Comparison of ENCODE assay signal across 16 cellular contexts in genomic region chr1:184595609-184596008, GRCh38.
DNase-seq lines count a peak whose midpoint lies in the region; ATAC-seq, FAIRE-seq and TF ChIP-seq lines count a peak whose summit lies in the region.
"Had no signal": no experiment of that assay in that cellular context is flagged by ENCODE, and none has a peak within 500 bp of the region (broad histone marks: within the 10 kb centered on the region; RNA-seq: fewer than 3 reads in every experiment).

No MANE protein-coding gene starts in this region.

- H2AFZ ChIP-seq in astrocyte (ENCODE audit: low read depth, low read length) (no peak overlapping the region), hepatocyte (no peak overlapping the region), GM23338 (no peak overlapping the region)

- H3K4me1 ChIP-seq in astrocyte (ENCODE audit: insufficient read depth, low read length) (peaks cover 3% of the 10 kb centered on the region), hepatocyte (ENCODE audit: insufficient read depth) (peaks cover 15% of the 10 kb centered on the region), GM23338 (ENCODE audit: insufficient read depth) (no peaks in the 10 kb centered on the region)
- H3K4me1 ChIP-seq: BLaER1 had no signal

- peak overlapping the region; percentile 67 for H3K27ac Mint-ChIP-seq in astrocyte (ENCODE audit: unreplicated experiment)
- no peak overlapping the region for H3K27ac Mint-ChIP-seq in GM23338
- H3K27ac Mint-ChIP-seq: effector memory CD8-positive, alpha-beta T cell; mesothelial cell of epicardium had no signal

- DNase-seq in AG04450 (ENCODE audit: low read depth, low spot score) (peak; percentile 21), HPDE6-E6E7 (ENCODE audit: extremely low spot score) (peak; percentile 57), astrocyte (ENCODE audit: low read depth) (peak; percentile 52), hepatocyte (ENCODE audit: low spot score) (peak; percentile 13), germinal center (ENCODE audit: low spot score) (no peak), GM23338 (ENCODE audit: low spot score) (no peak)
- no peak for DNase-seq in stimulated activated CD4-positive, alpha-beta T cell treated with anti-CD3 and anti-CD28 coated beads, Interleukin-4, amount 100 ng/mL, for 1 hour
- DNase-seq: activated T-cell treated with anti-CD3 and anti-CD28 coated beads, Interleukin-2, amount 50 U/mL, for 48 hours; DMS79; effector memory CD8-positive, alpha-beta T cell; NCI-H1694 treated with DMSO at 0.1 percent for 48 hours; stimulated activated CD4-positive, alpha-beta T cell treated with anti-CD3 and anti-CD28 coated beads, Interleukin-1b, Interleukin-23, amount 100 ng/mL, for 48 hours had no signal

- H3K36me3 ChIP-seq in astrocyte (ENCODE audit: insufficient read depth, low read length) (no peaks in the 10 kb centered on the region), hepatocyte (replicated peaks; ENCODE audit: insufficient read depth, low read depth) (no peaks in the 10 kb centered on the region), GM23338 (ENCODE audit: insufficient read depth) (no peaks in the 10 kb centered on the region)
- H3K36me3 ChIP-seq: BLaER1 had no signal

- H3K9me3 Mint-ChIP-seq in astrocyte (ENCODE audit: unreplicated experiment) (no peaks in the 10 kb centered on the region), GM23338 (no peaks in the 10 kb centered on the region)
- H3K9me3 Mint-ChIP-seq: effector memory CD8-positive, alpha-beta T cell had no signal

- no peak for FAIRE-seq in astrocyte (lab: Jason Lieb, UNC)
- FAIRE-seq: HTR-8/SVneo had no signal

- peaks cover 28% of the 10 kb centered on the region for H3K4me1 Mint-ChIP-seq in astrocyte (ENCODE audit: low read depth, unreplicated experiment)
- H3K4me1 Mint-ChIP-seq in GM23338, result peaks cover 3% of the 10 kb centered on the region; the same call in 2 of the 3 replicates

- H3K27me3 Mint-ChIP-seq in astrocyte (ENCODE audit: low read depth, unreplicated experiment) (no peaks in the 10 kb centered on the region), GM23338 (ENCODE audit: insufficient read depth, low read depth, poor library complexity) (peaks cover 5% of the 10 kb centered on the region)
- H3K27me3 Mint-ChIP-seq: effector memory CD8-positive, alpha-beta T cell had no signal

- H3K9me3 ChIP-seq in AG04450 (ENCODE audit: control insufficient read depth, insufficient read depth, low read length) (no peaks in the 10 kb centered on the region), astrocyte (ENCODE audit: insufficient read depth, low read depth, low read length) (no peaks in the 10 kb centered on the region), hepatocyte (ENCODE audit: low read depth) (no peaks in the 10 kb centered on the region)
- H3K9me3 ChIP-seq: BLaER1 had no signal

- no peaks in the 10 kb centered on the region for H3F3A ChIP-seq in GM23338 (replicated peaks; ENCODE audit: low read depth)

- H4K20me1 ChIP-seq in astrocyte (ENCODE audit: insufficient read depth, low read length), result no peaks in the 10 kb centered on the region
- H4K20me1 ChIP-seq in hepatocyte (ENCODE audit: insufficient read depth, poor library complexity, severe bottlenecking), result no peaks in the 10 kb centered on the region
- no peaks in the 10 kb centered on the region; the same call in 1 of the 2 replicates for H4K20me1 ChIP-seq in GM23338 (replicated peaks; ENCODE audit: insufficient read depth)
- H4K20me1 ChIP-seq: BLaER1 had no signal

- CTCF ChIA-PET in AG04450 (lab: Charles Lee), result interaction anchor here (0.9 kb wide), 1 partner anchor 68 kb away, joined by 4 read pairs; no protein-coding TSS in a partner anchor

- H3K9me2 ChIP-seq in hepatocyte (replicated peaks; ENCODE audit: insufficient read depth) (no peaks in the 10 kb centered on the region), GM23338 (ENCODE audit: insufficient read depth) (no peaks in the 10 kb centered on the region)

- H3K4me3 Mint-ChIP-seq in astrocyte (ENCODE audit: unreplicated experiment), result no peak overlapping the region
- no peak overlapping the region for H3K4me3 Mint-ChIP-seq in GM23338
- H3K4me3 Mint-ChIP-seq: effector memory CD8-positive, alpha-beta T cell; mesothelial cell of epicardium had no signal

- H3K79me2 ChIP-seq in astrocyte (ENCODE audit: insufficient read depth, low read length) (no peaks in the 10 kb centered on the region), hepatocyte (no peaks in the 10 kb centered on the region), GM23338 (replicated peaks; ENCODE audit: insufficient read depth) (no peaks in the 10 kb centered on the region)

- ATAC-seq in GM23338 (no peak), HG03457 (IDR thresholded peaks at IDR 0.05; ENCODE audit: unreplicated experiment) (no peak)
- ATAC-seq: effector memory CD8-positive, alpha-beta T cell had no signal

- H3K27me3 ChIP-seq in AG04450 (ENCODE audit: control insufficient read depth, insufficient read depth, low read length), result no peaks in the 10 kb centered on the region
- no peaks in the 10 kb centered on the region for H3K27me3 ChIP-seq in astrocyte (ENCODE audit: insufficient read depth, low read length)
- H3K27me3 ChIP-seq in hepatocyte, result no peaks in the 10 kb centered on the region
- H3K27me3 ChIP-seq in GM23338 (ENCODE audit: insufficient read depth), result no peaks in the 10 kb centered on the region
- H3K27me3 ChIP-seq: BLaER1 had no signal

- TF ChIP-seq CTCF in AG04450 (IDR thresholded peaks at IDR 0.05; ENCODE audit: low read depth, low read length) (no peak), astrocyte (IDR thresholded peaks at IDR 0.05; ENCODE audit: insufficient read depth, low read depth, low read length) (no peak), hepatocyte (IDR thresholded peaks at IDR 0.05; ENCODE audit: poor library complexity) (no peak), GM23338 (conservative IDR thresholded peaks at IDR 0.05; ENCODE audit: low read depth in 2 of 2) (no peak)

- H3K4me2 ChIP-seq in astrocyte (ENCODE audit: low read length), result no peak overlapping the region
- no peak overlapping the region for H3K4me2 ChIP-seq in hepatocyte
- no peak overlapping the region for H3K4me2 ChIP-seq in GM23338
- H3K4me2 ChIP-seq: BLaER1 had no signal

- no peaks in the 10 kb centered on the region for H3K36me3 Mint-ChIP-seq in astrocyte (ENCODE audit: low read depth, unreplicated experiment)
- peaks cover 4% of the 10 kb centered on the region for H3K36me3 Mint-ChIP-seq in GM23338 (ENCODE audit: low read depth)

- POLR2A ChIA-PET in AG04450 (lab: Yijun Ruan, JAX), result no interaction called here

- WGBS in hepatocyte (ENCODE audit: low lambda C conversion rate, missing lambda C conversion rate), result 77% methylated on average over 7 of the region's 7 CpGs

- no peak overlapping the region for H3K9ac ChIP-seq in astrocyte (ENCODE audit: low read length)
- H3K9ac ChIP-seq: BLaER1 had no signal

- H3K27ac ChIP-seq in AG04450 (ENCODE audit: low read depth, low read length) (no peak overlapping the region), astrocyte (ENCODE audit: low read depth, low read length) (no peak overlapping the region), hepatocyte (no peak overlapping the region), GM23338 (ENCODE audit: low read depth) (no peak overlapping the region)
- H3K27ac ChIP-seq: BLaER1 had no signal

- H3K4me3 ChIP-seq in AG04450 (ENCODE audit: low read depth, low read length), result no peak overlapping the region
- no peak overlapping the region for H3K4me3 ChIP-seq in astrocyte (ENCODE audit: insufficient read depth, low read depth, low read length)
- no peak overlapping the region for H3K4me3 ChIP-seq in hepatocyte
- no peak overlapping the region for H3K4me3 ChIP-seq in GM23338
- H3K4me3 ChIP-seq: BLaER1 had no signal

TF ChIP-seq in GM23338, 12 proteins besides CTCF, POLR2A, EP300 and RAD21 (continues in another document):
- TF ChIP-seq STAT1 (IDR thresholded peaks at IDR 0.05; ENCODE audit: unreplicated experiment) (no peak), POLR2AphosphoS5 (IDR thresholded peaks at IDR 0.05; ENCODE audit: low read depth) (no peak), CREB1 (CRISPR knock-in tag; IDR thresholded peaks at IDR 0.05; ENCODE audit: low read depth) (no peak), JUNB (IDR thresholded peaks at IDR 0.05; ENCODE audit: unreplicated experiment) (no peak), NANOG (IDR thresholded peaks at IDR 0.05; ENCODE audit: borderline replicate concordance) (no peak), EZH2 (IDR thresholded peaks at IDR 0.05; ENCODE audit: low read depth, unreplicated experiment) (no peak)

Comparison
In these comparisons a context has a peak if more than half of its experiments do, and no peak if none do; other contexts are left out.
1. DNase-seq: peak in AG04450 (single experiment), HPDE6-E6E7 (single experiment), astrocyte (single experiment) and hepatocyte (single experiment); none in germinal center (single experiment), GM23338 (single experiment) and stimulated activated CD4-positive, alpha-beta T cell treated with anti-CD3 and anti-CD28 coated beads, Interleukin-4, amount 100 ng/mL, for 1 hour (single experiment).